ENCODE assay signal across 17 cellular contexts in genomic region chr14:31201111-31201510, GRCh38. TPM values are rescaled to one million over a fixed set of nuclear protein-coding genes. Genes with fewer than 3 reads are reported as not detected.
A peak's percentile ranks its signal among the peaks of the same experiment; 100 is the strongest.
DNase-seq lines count a peak whose midpoint lies in the region; ATAC-seq, FAIRE-seq and TF ChIP-seq lines count a peak whose summit lies in the region.
"Had no signal": no experiment of that assay in that cellular context is flagged by ENCODE, and none has a peak within 500 bp of the region (broad histone marks: within the 10 kb centered on the region; RNA-seq: fewer than 3 reads in every experiment).

No MANE protein-coding gene starts in this region.

- no peak for TF ChIP-seq POLR2A in endothelial cell of umbilical vein (IDR thresholded peaks at IDR 0.05; ENCODE audit: low read depth, low read length)

- H3K4me1 ChIP-seq in HEK293 (ENCODE audit: control insufficient read depth, insufficient read depth, low read length) (peaks cover 2% of the 10 kb centered on the region; the same call in 1 of the 2 replicates), endothelial cell of umbilical vein (ENCODE audit: control insufficient read depth, extremely low read depth, insufficient read depth, low read length) (peaks cover 31% of the 10 kb centered on the region), PC-9 (replicated peaks; ENCODE audit: insufficient read depth) (peaks cover 15% of the 10 kb centered on the region; the same call in 1 of the 2 replicates)

- peak overlapping the region; percentile 57 for H3K27ac Mint-ChIP-seq in T-helper 17 cell
- H3K27ac Mint-ChIP-seq in stimulated activated effector memory CD8-positive, alpha-beta T cell treated with anti-CD3 and anti-CD28 coated beads, Interleukin-12 subunit alpha, Interleukin-12 subunit beta, amount 100 ng/mL, for 72 hours: peak overlapping the region; percentile 19
- H3K27ac Mint-ChIP-seq in osteocyte (ENCODE audit: unreplicated experiment): no peak overlapping the region

- dilution Hi-C loops in endothelial cell of umbilical vein (cut with MboI; ENCODE audit: extremely low pct_ligation_motif_present, low sequenced_read_pairs): no loop called here

- H4K20me1 ChIP-seq in endothelial cell of umbilical vein (replicated peaks; ENCODE audit: control insufficient read depth, extremely low read depth, insufficient read depth, low read length) (peaks cover 10% of the 10 kb centered on the region), PC-9 (ENCODE audit: insufficient read depth) (peaks cover 3% of the 10 kb centered on the region; the same call in 1 of the 2 replicates)

- H3K9me1 ChIP-seq in endothelial cell of umbilical vein (replicated peaks; ENCODE audit: control insufficient read depth, extremely low read depth, insufficient read depth, low read length): no peaks in the 10 kb centered on the region

- H3K79me2 ChIP-seq in endothelial cell of umbilical vein (ENCODE audit: control insufficient read depth, insufficient read depth, low read length) (peaks cover 86% of the 10 kb centered on the region), PC-9 (ENCODE audit: low read depth) (peaks cover 85% of the 10 kb centered on the region)

- H2AFZ ChIP-seq in endothelial cell of umbilical vein (ENCODE audit: low read depth, low read length) (no peak overlapping the region), PC-9 (no peak overlapping the region)

- H3K27ac ChIP-seq in HEK293 (ENCODE audit: extremely low read depth, low read depth, low read length): no peak overlapping the region
- no peak overlapping the region for H3K27ac ChIP-seq in endothelial cell of umbilical vein (ENCODE audit: insufficient read depth, low read depth, low read length)
- no peak overlapping the region for H3K27ac ChIP-seq in PC-9
- H3K27ac ChIP-seq: RWPE1, SJCRH30 had no signal

- H3K36me3 ChIP-seq in HEK293 (ENCODE audit: control insufficient read depth in 2 of 2, insufficient read depth in 1 of 2, low read length in 2 of 2): peaks cover 25 to 33% of the 10 kb centered on the region in 2 experiments
- H3K36me3 ChIP-seq in endothelial cell of umbilical vein (ENCODE audit: control insufficient read depth in 2 of 2, extremely low read depth in 1 of 2, insufficient read depth in 2 of 2, low read length in 2 of 2): peaks cover 0 to 4% of the 10 kb centered on the region in 2 experiments
- H3K36me3 ChIP-seq in PC-9 (ENCODE audit: low read depth): 0 out of 2 replicates have a peak, but pooled peaks cover 5% of the 10 kb centered on the region

- DNase-seq in T-helper 17 cell: no peak
- no peak for DNase-seq in endothelial cell of umbilical vein (ENCODE audit: low read depth, low spot score)
- no peak for DNase-seq in stimulated activated effector memory CD8-positive, alpha-beta T cell treated with anti-CD3 and anti-CD28 coated beads, Interleukin-12 subunit alpha, Interleukin-12 subunit beta, amount 100 ng/mL, for 72 hours (ENCODE audit: low spot score in 2 of 2)
- DNase-seq in PC-9: no peak
- no peak for DNase-seq in NCI-H2107 (lab: John Stamatoyannopoulos, UW)
- no peak for DNase-seq in osteocyte (ENCODE audit: extremely low spot score, unreplicated experiment)
- DNase-seq: BE2C; CD4-positive, alpha-beta memory T cell; DMS79 treated with DMSO at 0.1 percent for 48 hours; Karpas-422; NCI-H2029; NCI-H774; SJCRH30 had no signal

- peak overlapping the region; percentile 30 for H3K4me2 ChIP-seq in endothelial cell of umbilical vein (ENCODE audit: insufficient read depth, low read length)
- H3K4me2 ChIP-seq in PC-9: no peak overlapping the region

- H3K9me3 Mint-ChIP-seq in stimulated activated effector memory CD8-positive, alpha-beta T cell treated with anti-CD3 and anti-CD28 coated beads, Interleukin-12 subunit alpha, Interleukin-12 subunit beta, amount 100 ng/mL, for 72 hours: no peaks in the 10 kb centered on the region
- no peaks in the 10 kb centered on the region for H3K9me3 Mint-ChIP-seq in osteocyte (ENCODE audit: unreplicated experiment)
- H3K9me3 Mint-ChIP-seq: CD4-positive, alpha-beta memory T cell had no signal

- H3K27me3 Mint-ChIP-seq in T-helper 17 cell: no peaks in the 10 kb centered on the region
- no peaks in the 10 kb centered on the region for H3K27me3 Mint-ChIP-seq in osteocyte (ENCODE audit: unreplicated experiment)
- H3K27me3 Mint-ChIP-seq: CD4-positive, alpha-beta memory T cell had no signal

- ATAC-seq in T-helper 17 cell: no peak
- no peak for ATAC-seq in stimulated activated effector memory CD8-positive, alpha-beta T cell treated with anti-CD3 and anti-CD28 coated beads, Interleukin-12 subunit alpha, Interleukin-12 subunit beta, amount 100 ng/mL, for 72 hours

- H3K9me2 ChIP-seq in PC-9 (ENCODE audit: insufficient read depth): no peaks in the 10 kb centered on the region

- H3K36me3 Mint-ChIP-seq in T-helper 17 cell (ENCODE audit: low read depth): peaks cover 10% of the 10 kb centered on the region
- H3K36me3 Mint-ChIP-seq in stimulated activated effector memory CD8-positive, alpha-beta T cell treated with anti-CD3 and anti-CD28 coated beads, Interleukin-12 subunit alpha, Interleukin-12 subunit beta, amount 100 ng/mL, for 72 hours: peaks cover 99% of the 10 kb centered on the region
- H3K36me3 Mint-ChIP-seq in osteocyte (ENCODE audit: unreplicated experiment): peaks cover 31% of the 10 kb centered on the region

- H3K4me3 Mint-ChIP-seq in T-helper 17 cell: no peak overlapping the region
- no peak overlapping the region for H3K4me3 Mint-ChIP-seq in stimulated activated effector memory CD8-positive, alpha-beta T cell treated with anti-CD3 and anti-CD28 coated beads, Interleukin-12 subunit alpha, Interleukin-12 subunit beta, amount 100 ng/mL, for 72 hours
- no peak overlapping the region for H3K4me3 Mint-ChIP-seq in osteocyte (ENCODE audit: unreplicated experiment)

- POLR2A ChIA-PET in HEK293 (lab: Yijun Ruan, JAX) (no interaction called here), endothelial cell of umbilical vein (lab: Charles Lee) (no interaction called here), PC-9 (lab: Charles Lee; ENCODE audit: unreplicated experiment) (no interaction called here)

- intact Hi-C loops in endothelial cell of umbilical vein (cut with micrococcal nuclease): no loop called here
- intact Hi-C loops in PC-9 (cut with micrococcal nuclease; ENCODE audit: unreplicated experiment): no loop called here

- no peaks in the 10 kb centered on the region for H3K9me3 ChIP-seq in HEK293 (ENCODE audit: control insufficient read depth, insufficient read depth, low read depth, low read length)
- no peaks in the 10 kb centered on the region for H3K9me3 ChIP-seq in T-helper 17 cell (ENCODE audit: control insufficient read depth, low read length, poor library complexity, severe bottlenecking)
- no peaks in the 10 kb centered on the region for H3K9me3 ChIP-seq in endothelial cell of umbilical vein (replicated peaks; ENCODE audit: control insufficient read depth, insufficient read depth, low read length)
- H3K9me3 ChIP-seq in PC-9 (ENCODE audit: insufficient read depth, low read depth): no peaks in the 10 kb centered on the region
- H3K9me3 ChIP-seq: BE2C, SJCRH30 had no signal

- no peak overlapping the region for H3K9ac ChIP-seq in endothelial cell of umbilical vein (replicated peaks; ENCODE audit: extremely low read depth, insufficient read depth, low read length)

- no peaks in the 10 kb centered on the region for H3F3A ChIP-seq in PC-9 (ENCODE audit: insufficient read depth, low read depth)

- TF ChIP-seq CTCF in HEK293 (tag by site-specific recombination; IDR thresholded peaks at IDR 0.05) (no peak), endothelial cell of umbilical vein (IDR thresholded peaks at IDR 0.05; ENCODE audit: extremely low read depth in 1 of 2, insufficient read depth in 1 of 2, low read depth in 1 of 2, low read length in 2 of 2) (no peak), PC-9 (conservative IDR thresholded peaks at IDR 0.05) (no peak), osteocyte (IDR thresholded peaks at IDR 0.05) (no peak)

- BruUV-seq in endothelial cell of umbilical vein (replicated peaks; lab: Mats Ljungman, UMichigan) (no TSS peak), PC-9 (replicated peaks; lab: Mats Ljungman, UMichigan) (no TSS peak)

- H3K27me3 ChIP-seq in endothelial cell of umbilical vein (ENCODE audit: control insufficient read depth in 2 of 2, insufficient read depth in 2 of 2, low read length in 2 of 2) (no peaks in the 10 kb centered on the region), PC-9 (ENCODE audit: insufficient read depth, low read depth) (no peaks in the 10 kb centered on the region)
- H3K27me3 ChIP-seq: BE2C, SJCRH30 had no signal

- CTCF ChIA-PET in HEK293 (lab: Yijun Ruan, JAX): no interaction called here
- CTCF ChIA-PET in endothelial cell of umbilical vein (lab: Charles Lee): no interaction called here
- CTCF ChIA-PET in PC-9 (lab: Charles Lee): no interaction called here

- H3K4me1 Mint-ChIP-seq in T-helper 17 cell: peaks cover 48% of the 10 kb centered on the region
- peaks cover 40% of the 10 kb centered on the region for H3K4me1 Mint-ChIP-seq in stimulated activated effector memory CD8-positive, alpha-beta T cell treated with anti-CD3 and anti-CD28 coated beads, Interleukin-12 subunit alpha, Interleukin-12 subunit beta, amount 100 ng/mL, for 72 hours
- peaks cover 51% of the 10 kb centered on the region for H3K4me1 Mint-ChIP-seq in osteocyte (ENCODE audit: unreplicated experiment)

- FAIRE-seq in endothelial cell of umbilical vein (lab: Jason Lieb, UNC): no peak
- FAIRE-seq: D721Med, H1 had no signal

- H3K4me3 ChIP-seq in HEK293 (ENCODE audit: low read depth, low read length): no peak overlapping the region
- H3K4me3 ChIP-seq in endothelial cell of umbilical vein (replicated peaks in 1 of 3; ENCODE audit: insufficient read depth in 1 of 3, low read depth in 1 of 3, low read length in 3 of 3): no peak overlapping the region
- H3K4me3 ChIP-seq in PC-9: no peak overlapping the region
- H3K4me3 ChIP-seq: SJCRH30 had no signal

TF ChIP-seq in HEK293, 187 proteins besides CTCF, POLR2A, EP300 and RAD21 (continues in another document):
- TF ChIP-seq ZNF791 (tag by site-specific recombination; IDR thresholded peaks at IDR 0.05): no peak
- 0 out of 2 replicates have a peak, but pooled peaks have one; percentile 18 for TF ChIP-seq IKZF3 (tag by site-specific recombination; IDR thresholded peaks at IDR 0.05)

TF ChIP-seq in endothelial cell of umbilical vein, 7 proteins besides CTCF, POLR2A, EP300 and RAD21 (continues in another document):
- peak; percentile 33 for TF ChIP-seq FOS (IDR thresholded peaks at IDR 0.05; ENCODE audit: borderline replicate concordance, insufficient read depth, low read length)

RNA-seq across cellular contexts. Expression of gene HECTD1, which starts 6.5 kb away (rescaled TPM):
- total RNA-seq in T-helper 17 cell: 100 to 1,000 TPM; 170 to 181 TPM
- 173 and 181 TPM in 2 replicates for total RNA-seq in endothelial cell of umbilical vein
- polyA plus RNA-seq in endothelial cell of umbilical vein: 57.9 and 67.9 TPM in 2 replicates
- polyA plus RNA-seq in endothelial cell of umbilical vein (2011; cell fraction: cytosol; rRNA removed): 63.2 and 68.4 TPM in 2 replicates
- polyA plus RNA-seq in endothelial cell of umbilical vein (2011; cell fraction: nucleus; rRNA removed): 204 and 228 TPM in 2 replicates
- polyA plus RNA-seq in endothelial cell of umbilical vein (2012): 92.7 and 124 TPM in 2 replicates
- 369 and 421 TPM in 2 replicates for polyA minus RNA-seq in endothelial cell of umbilical vein
- polyA minus RNA-seq in endothelial cell of umbilical vein (2011; cell fraction: cytosol; rRNA and poly(A)+ RNA removed): 126 TPM
- 236 and 340 TPM in 2 replicates for polyA minus RNA-seq in endothelial cell of umbilical vein (2011; cell fraction: nucleus; rRNA and poly(A)+ RNA removed)
- total RNA-seq in PC-9 (2021): 93.9 and 94.4 TPM in 2 replicates
- total RNA-seq in osteocyte: 160 and 175 TPM in 2 replicates
